In the genomic region with DNA sequence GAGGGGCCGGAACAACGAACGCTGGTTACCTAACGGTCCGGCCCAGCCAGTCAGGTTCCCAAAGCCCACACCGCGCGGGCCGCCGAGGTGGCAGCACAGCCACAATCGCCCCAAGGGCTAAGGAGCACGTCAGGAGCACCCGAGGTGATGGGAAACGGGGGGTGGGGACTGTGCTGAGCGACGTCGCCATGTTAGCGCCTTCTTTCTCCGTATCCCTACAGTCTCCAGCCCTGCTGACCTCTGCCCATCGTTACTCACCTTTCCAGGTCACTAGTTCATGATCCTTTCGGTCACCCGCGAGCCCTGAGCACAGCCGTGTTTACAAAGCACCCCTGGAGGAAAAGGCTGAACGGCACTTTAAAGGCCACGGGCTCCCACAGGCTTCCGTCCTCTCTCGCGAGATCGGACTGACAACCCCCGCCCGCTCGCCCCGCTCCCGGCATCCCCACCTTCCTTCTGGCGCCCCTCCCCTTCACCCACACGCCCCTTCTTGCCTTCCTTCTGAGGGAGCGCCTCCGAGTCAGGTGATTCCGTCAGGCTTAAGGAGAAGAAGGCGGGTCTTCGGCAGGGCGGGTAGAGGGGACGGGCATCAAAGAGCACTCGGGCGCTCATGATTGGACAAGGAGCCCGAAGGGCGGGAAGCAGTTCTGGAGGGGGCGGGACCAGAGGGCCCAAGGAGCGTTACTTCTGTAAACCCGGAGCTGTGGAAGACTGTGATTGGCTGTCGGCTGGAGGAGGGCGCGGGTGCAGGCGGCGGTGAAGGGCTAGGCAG, we compare ENCODE assay signal across 8 cellular contexts. TPM values are rescaled to one million over a fixed set of nuclear protein-coding genes. Genes with fewer than 3 reads are reported as not detected.
DNase-seq lines count a peak whose midpoint lies in the region; ATAC-seq and TF ChIP-seq lines count a peak whose summit lies in the region.

A gene with protein sequence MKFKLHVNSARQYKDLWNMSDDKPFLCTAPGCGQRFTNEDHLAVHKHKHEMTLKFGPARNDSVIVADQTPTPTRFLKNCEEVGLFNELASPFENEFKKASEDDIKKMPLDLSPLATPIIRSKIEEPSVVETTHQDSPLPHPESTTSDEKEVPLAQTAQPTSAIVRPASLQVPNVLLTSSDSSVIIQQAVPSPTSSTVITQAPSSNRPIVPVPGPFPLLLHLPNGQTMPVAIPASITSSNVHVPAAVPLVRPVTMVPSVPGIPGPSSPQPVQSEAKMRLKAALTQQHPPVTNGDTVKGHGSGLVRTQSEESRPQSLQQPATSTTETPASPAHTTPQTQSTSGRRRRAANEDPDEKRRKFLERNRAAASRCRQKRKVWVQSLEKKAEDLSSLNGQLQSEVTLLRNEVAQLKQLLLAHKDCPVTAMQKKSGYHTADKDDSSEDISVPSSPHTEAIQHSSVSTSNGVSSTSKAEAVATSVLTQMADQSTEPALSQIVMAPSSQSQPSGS (minus strand): TSS at position 412 of the 772 bp plus-strand sequence. CDS start 31,760 bp downstream, outside the sequence.

- no peaks in the 10 kb centered on the region for H3K9me3 ChIP-seq in left ventricle myocardium inferior (replicated peaks)

- peaks cover 1% of the 10 kb centered on the region for H3K36me3 Mint-ChIP-seq in progenitor cell of endocrine pancreas (ENCODE audit: insufficient read depth)

- no peaks in the 10 kb centered on the region for H3K27me3 ChIP-seq in left ventricle myocardium inferior (ENCODE audit: low read depth)

- peak within 1 kb of the TSS; percentile 99 for H3K4me3 Mint-ChIP-seq in progenitor cell of endocrine pancreas (ENCODE audit: low read depth)

- peak within 1 kb of the TSS; percentile 93 for H3K4me3 ChIP-seq in left ventricle myocardium inferior

- intact Hi-C loops in left ventricle myocardium inferior (cut with micrococcal nuclease) = no loop called here

- DNase-seq in NCI-H187 (lab: John Stamatoyannopoulos, UW) (peak; percentile 71 to 94), T-helper 2 cell (peak; percentile 94 to 100 (median 97)), left ventricle myocardium inferior (peak; percentile 98), progenitor cell of endocrine pancreas (ENCODE audit: low spot score, unreplicated experiment) (peak; percentile 93), ureter (ENCODE audit: low spot score) (peak; percentile 99)

- no peak for TF ChIP-seq CTCF in left ventricle myocardium inferior (IDR thresholded peaks at IDR 0.05; ENCODE audit: borderline replicate concordance)
- TF ChIP-seq CTCF in progenitor cell of endocrine pancreas (IDR thresholded peaks at IDR 0.05; ENCODE audit: unreplicated experiment) = no peak

- H3K4me1 Mint-ChIP-seq in progenitor cell of endocrine pancreas (ENCODE audit: low read depth) = peaks cover 14% of the 10 kb centered on the region

- H3K36me3 ChIP-seq in left ventricle myocardium inferior = no peaks in the 10 kb centered on the region

- no peaks in the 10 kb centered on the region for H3K9me3 Mint-ChIP-seq in progenitor cell of endocrine pancreas (ENCODE audit: low read depth)

- H3K27me3 Mint-ChIP-seq in progenitor cell of endocrine pancreas = no peaks in the 10 kb centered on the region

- ATAC-seq in GM18498 (IDR thresholded peaks at IDR 0.05; ENCODE audit: unreplicated experiment) (peak; percentile 94), HG02938 (IDR thresholded peaks at IDR 0.05; ENCODE audit: unreplicated experiment) (peak; percentile 95)

- H3K27ac ChIP-seq in angular gyrus (ENCODE audit: low read depth, low read length) = peak within 1 kb of the TSS; percentile 97
- H3K27ac ChIP-seq in left ventricle myocardium inferior (replicated peaks) = peak within 1 kb of the TSS; percentile 97

- H3K4me1 ChIP-seq in left ventricle myocardium inferior = peaks cover 48% of the 10 kb centered on the region

- H3K27ac Mint-ChIP-seq in progenitor cell of endocrine pancreas = peak within 1 kb of the TSS; percentile 99

RNA-seq across cellular contexts. Expression of the gene that starts here (rescaled TPM):
- 24.1 TPM for total RNA-seq in left ventricle myocardium inferior
- 58.9 and 69.8 TPM in 2 replicates for total RNA-seq in progenitor cell of endocrine pancreas
- 65.2 TPM for total RNA-seq in ureter

Comparison
In these comparisons a context has a peak if more than half of its experiments do, and no peak if none do; other contexts are left out.
1. Peak in every context shown above with its lines: DNase-seq, ATAC-seq, H3K4me3 ChIP-seq and H3K27ac ChIP-seq.